Comparison of ENCODE assay signal across 1 cellular context in the genomic region with DNA sequence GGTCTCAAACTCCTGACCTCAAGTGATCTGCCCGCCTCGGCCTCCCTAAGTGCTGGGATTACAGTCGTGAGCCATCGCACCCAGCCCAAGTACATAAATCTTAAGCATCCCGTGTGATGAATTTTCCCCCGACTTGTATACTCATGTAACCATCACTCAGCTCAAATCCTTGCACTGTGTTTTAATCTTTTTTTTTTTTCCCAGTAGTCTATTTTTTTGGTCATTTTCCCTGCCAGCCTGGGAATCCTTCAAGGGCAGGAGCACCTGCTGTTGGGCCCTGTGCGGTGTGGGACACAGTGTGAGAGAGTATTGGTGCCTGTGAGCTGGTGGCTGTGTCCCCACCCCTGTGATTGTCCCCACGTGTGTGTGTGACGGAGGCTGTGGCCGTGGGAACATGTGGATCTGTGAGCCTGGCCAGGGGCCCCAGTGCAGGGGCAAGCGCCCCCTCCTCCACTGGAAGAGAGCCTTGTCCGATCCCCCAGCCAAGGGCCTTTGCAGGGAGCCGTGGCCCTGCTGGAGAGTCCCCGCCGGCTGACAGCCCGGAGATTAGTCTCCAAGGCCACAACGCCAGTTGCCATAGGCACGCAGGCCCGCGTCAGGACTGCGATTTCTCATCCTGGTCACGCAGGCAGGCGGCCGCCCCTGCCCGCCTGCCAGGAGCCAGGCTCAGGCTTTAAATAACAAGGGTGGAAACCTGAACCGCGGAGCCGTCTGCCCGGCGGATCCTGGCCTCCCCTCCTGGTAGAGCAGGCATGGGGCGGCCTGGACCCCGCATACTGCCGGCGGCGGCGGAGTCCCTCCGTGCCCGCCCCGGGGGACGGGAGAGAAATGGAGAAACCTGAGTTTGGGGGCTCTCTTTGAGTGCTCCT.
TF ChIP-seq lines count a peak whose summit lies in the region.

No MANE protein-coding gene starts in this region.

TF ChIP-seq in SK-N-SH, 30 proteins besides CTCF, POLR2A, EP300 and RAD21 (continued from another document):
- TF ChIP-seq, protein P1, sequence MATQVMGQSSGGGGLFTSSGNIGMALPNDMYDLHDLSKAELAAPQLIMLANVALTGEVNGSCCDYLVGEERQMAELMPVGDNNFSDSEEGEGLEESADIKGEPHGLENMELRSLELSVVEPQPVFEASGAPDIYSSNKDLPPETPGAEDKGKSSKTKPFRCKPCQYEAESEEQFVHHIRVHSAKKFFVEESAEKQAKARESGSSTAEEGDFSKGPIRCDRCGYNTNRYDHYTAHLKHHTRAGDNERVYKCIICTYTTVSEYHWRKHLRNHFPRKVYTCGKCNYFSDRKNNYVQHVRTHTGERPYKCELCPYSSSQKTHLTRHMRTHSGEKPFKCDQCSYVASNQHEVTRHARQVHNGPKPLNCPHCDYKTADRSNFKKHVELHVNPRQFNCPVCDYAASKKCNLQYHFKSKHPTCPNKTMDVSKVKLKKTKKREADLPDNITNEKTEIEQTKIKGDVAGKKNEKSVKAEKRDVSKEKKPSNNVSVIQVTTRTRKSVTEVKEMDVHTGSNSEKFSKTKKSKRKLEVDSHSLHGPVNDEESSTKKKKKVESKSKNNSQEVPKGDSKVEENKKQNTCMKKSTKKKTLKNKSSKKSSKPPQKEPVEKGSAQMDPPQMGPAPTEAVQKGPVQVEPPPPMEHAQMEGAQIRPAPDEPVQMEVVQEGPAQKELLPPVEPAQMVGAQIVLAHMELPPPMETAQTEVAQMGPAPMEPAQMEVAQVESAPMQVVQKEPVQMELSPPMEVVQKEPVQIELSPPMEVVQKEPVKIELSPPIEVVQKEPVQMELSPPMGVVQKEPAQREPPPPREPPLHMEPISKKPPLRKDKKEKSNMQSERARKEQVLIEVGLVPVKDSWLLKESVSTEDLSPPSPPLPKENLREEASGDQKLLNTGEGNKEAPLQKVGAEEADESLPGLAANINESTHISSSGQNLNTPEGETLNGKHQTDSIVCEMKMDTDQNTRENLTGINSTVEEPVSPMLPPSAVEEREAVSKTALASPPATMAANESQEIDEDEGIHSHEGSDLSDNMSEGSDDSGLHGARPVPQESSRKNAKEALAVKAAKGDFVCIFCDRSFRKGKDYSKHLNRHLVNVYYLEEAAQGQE (IDR thresholded peaks at IDR 0.05; ENCODE audit: low read depth, low read length): no peak
- TF ChIP-seq RCOR1 (IDR thresholded peaks at IDR 0.05; ENCODE audit: low read length) (no peak), POLR2AphosphoS5 (IDR thresholded peaks at IDR 0.05; ENCODE audit: low read depth, low read length) (0 out of 2 replicates have a peak, but pooled peaks have one; percentile 25), FOSL2 (IDR thresholded peaks at IDR 0.05; ENCODE audit: borderline replicate concordance, low read depth) (no peak), FOXJ3 (CRISPR knock-in tag; IDR thresholded peaks at IDR 0.05) (no peak), TCF12 (IDR thresholded peaks at IDR 0.05) (peak; percentile 51; the same call in 1 of the 2 replicates), YY1 (IDR thresholded peaks at IDR 0.05; ENCODE audit: low read depth) (no peak), GABPA (IDR thresholded peaks at IDR 0.05; ENCODE audit: low read depth) (no peak), RFX5 (IDR thresholded peaks at IDR 0.05; ENCODE audit: low read length) (peak; percentile 58; the same call in 1 of the 2 replicates), EZH2phosphoT487 (IDR thresholded peaks at IDR 0.05; ENCODE audit: borderline replicate concordance, low read depth) (no peak), MXI1 (IDR thresholded peaks at IDR 0.05; ENCODE audit: low read depth, low read length) (peak; percentile 97), MEF2A (IDR thresholded peaks at IDR 0.05; ENCODE audit: borderline replicate concordance, low read depth) (no peak)
- TF ChIP-seq, protein P2, sequence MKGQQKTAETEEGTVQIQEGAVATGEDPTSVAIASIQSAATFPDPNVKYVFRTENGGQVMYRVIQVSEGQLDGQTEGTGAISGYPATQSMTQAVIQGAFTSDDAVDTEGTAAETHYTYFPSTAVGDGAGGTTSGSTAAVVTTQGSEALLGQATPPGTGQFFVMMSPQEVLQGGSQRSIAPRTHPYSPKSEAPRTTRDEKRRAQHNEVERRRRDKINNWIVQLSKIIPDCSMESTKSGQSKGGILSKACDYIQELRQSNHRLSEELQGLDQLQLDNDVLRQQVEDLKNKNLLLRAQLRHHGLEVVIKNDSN (IDR thresholded peaks at IDR 0.05; ENCODE audit: borderline replicate concordance, low read depth): no peak
- TF ChIP-seq, protein P3, sequence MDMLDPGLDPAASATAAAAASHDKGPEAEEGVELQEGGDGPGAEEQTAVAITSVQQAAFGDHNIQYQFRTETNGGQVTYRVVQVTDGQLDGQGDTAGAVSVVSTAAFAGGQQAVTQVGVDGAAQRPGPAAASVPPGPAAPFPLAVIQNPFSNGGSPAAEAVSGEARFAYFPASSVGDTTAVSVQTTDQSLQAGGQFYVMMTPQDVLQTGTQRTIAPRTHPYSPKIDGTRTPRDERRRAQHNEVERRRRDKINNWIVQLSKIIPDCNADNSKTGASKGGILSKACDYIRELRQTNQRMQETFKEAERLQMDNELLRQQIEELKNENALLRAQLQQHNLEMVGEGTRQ (IDR thresholded peaks at IDR 0.05; ENCODE audit: borderline replicate concordance, low read depth, low read length): no peak
